ENCODE assay signal across 9 cellular contexts in the genomic region with DNA sequence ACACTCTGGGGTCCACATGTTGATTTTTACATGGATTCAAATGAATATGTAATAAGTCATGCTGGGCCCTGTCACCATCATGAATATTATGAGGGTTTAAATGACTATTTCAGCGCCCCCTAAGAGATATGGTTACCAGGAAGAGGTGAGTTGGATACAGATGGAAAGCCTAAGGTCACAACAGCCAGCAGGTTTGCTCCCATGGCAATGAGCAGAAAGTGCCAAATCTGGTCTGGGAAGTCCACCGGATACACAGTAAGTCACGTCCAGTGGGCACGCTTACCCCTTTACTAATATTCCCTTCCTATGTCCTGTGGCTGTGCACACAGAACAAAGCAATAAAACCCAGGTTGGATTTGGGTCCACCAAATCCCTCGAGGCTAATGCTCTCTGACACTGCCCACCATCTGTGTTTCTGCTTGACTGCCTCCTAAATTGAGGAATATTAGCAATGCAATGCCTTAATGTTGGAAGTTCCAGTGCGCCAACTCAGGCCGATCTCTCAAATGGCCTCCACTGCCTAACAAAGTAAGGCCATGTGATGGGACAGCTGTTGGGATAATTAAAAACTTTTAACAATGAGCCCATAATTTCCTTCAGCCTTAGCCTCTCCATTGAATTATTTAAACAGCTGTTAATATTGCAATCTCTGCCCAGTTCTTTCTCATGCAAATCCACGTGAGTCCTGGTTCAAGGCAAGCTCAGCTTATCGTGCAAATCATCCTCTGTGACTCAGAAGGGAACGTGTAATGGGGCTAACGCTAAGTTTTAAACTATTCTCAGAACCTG.
DNase-seq lines count a peak whose midpoint lies in the region; ATAC-seq and TF ChIP-seq lines count a peak whose summit lies in the region.
"Had no signal": no experiment of that assay in that cellular context is flagged by ENCODE, and none has a peak within 500 bp of the region (broad histone marks: within the 10 kb centered on the region; RNA-seq: fewer than 3 reads in every experiment).

No MANE protein-coding gene starts in this region.

- H3K4me1 ChIP-seq in gastrocnemius medialis: peaks cover 0 to 17% of the 10 kb centered on the region in 2 donors

- intact Hi-C loops in gastrocnemius medialis (cut with DNase I; ENCODE audit: low total_unique reads): no loop called here

- TF ChIP-seq CTCF in gastrocnemius medialis (IDR thresholded peaks at IDR 0.05 in 4 of 5, conservative IDR thresholded peaks at IDR 0.05 in 1 of 5) (no peak), WTC11 (IDR thresholded peaks at IDR 0.05) (no peak)

- no peak overlapping the region for H3K4me3 ChIP-seq in gastrocnemius medialis

- no peak for TF ChIP-seq POLR2A in gastrocnemius medialis (IDR thresholded peaks at IDR 0.05)

- no peaks in the 10 kb centered on the region for H3K27me3 ChIP-seq in gastrocnemius medialis

- POLR2A ChIA-PET in WTC11 (lab: Charles Lee): no interaction called here

- DNase-seq in GM03348 (ENCODE audit: low spot score) (peak; percentile 79), NCI-H524 (lab: John Stamatoyannopoulos, UW) (peak; percentile 93 to 98), gastrocnemius medialis (no peak), WTC11 (ENCODE audit: low spot score) (no peak), NOMO-1 treated with dmso at 0.1 percent for 144 hours (lab: John Stamatoyannopoulos, UW; ENCODE audit: unreplicated experiment) (no peak), HT-29 (ENCODE audit: low spot score) (no peak)
- DNase-seq: activated CD4-positive, alpha-beta T cell treated with anti-CD3 and anti-CD28 coated beads for 48 hours had no signal

- peaks cover 33% of the 10 kb centered on the region for H3K4me1 Mint-ChIP-seq in WTC11

- peaks cover 22% of the 10 kb centered on the region for H3K27me3 Mint-ChIP-seq in WTC11 (ENCODE audit: low read depth)

- H3K36me3 ChIP-seq in gastrocnemius medialis: no peaks in the 10 kb centered on the region

- peak overlapping the region in 3 of 4 donors; percentile 9 to 28 (median 24) for H3K27ac ChIP-seq in gastrocnemius medialis

- H3K9me3 ChIP-seq in gastrocnemius medialis: no peaks in the 10 kb centered on the region

- CTCF ChIA-PET in WTC11 (lab: Charles Lee): no interaction called here

- no peak overlapping the region for H3K4me3 Mint-ChIP-seq in WTC11

- in situ Hi-C loops in gastrocnemius medialis (cut with MboI; ENCODE audit: low sequenced_read_pairs in 4 of 4): no loop called here

- ATAC-seq in esophagus mucosa (peak; percentile 39), gastrocnemius medialis (peak; percentile 30 to 74), WTC11 (no peak)
- ATAC-seq: activated naive CD4-positive, alpha-beta T cell treated with anti-CD3 and anti-CD28 coated beads, Interleukin-2, amount 50 U/mL, for 72 hours had no signal

- H3K9me3 Mint-ChIP-seq in WTC11: no peaks in the 10 kb centered on the region

- H3K27ac Mint-ChIP-seq in WTC11: no peak overlapping the region

- no peaks in the 10 kb centered on the region for H3K36me3 Mint-ChIP-seq in WTC11

TF ChIP-seq in WTC11, 78 proteins besides CTCF, POLR2A, EP300 and RAD21:
- TF ChIP-seq, protein P1, sequence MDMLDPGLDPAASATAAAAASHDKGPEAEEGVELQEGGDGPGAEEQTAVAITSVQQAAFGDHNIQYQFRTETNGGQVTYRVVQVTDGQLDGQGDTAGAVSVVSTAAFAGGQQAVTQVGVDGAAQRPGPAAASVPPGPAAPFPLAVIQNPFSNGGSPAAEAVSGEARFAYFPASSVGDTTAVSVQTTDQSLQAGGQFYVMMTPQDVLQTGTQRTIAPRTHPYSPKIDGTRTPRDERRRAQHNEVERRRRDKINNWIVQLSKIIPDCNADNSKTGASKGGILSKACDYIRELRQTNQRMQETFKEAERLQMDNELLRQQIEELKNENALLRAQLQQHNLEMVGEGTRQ (CRISPR knock-in tag; IDR thresholded peaks at IDR 0.05): no peak
- TF ChIP-seq HMGA2 (CRISPR knock-in tag; IDR thresholded peaks at IDR 0.05) (no peak), ZNF396 (CRISPR knock-in tag; IDR thresholded peaks at IDR 0.05; ENCODE audit: borderline replicate concordance) (no peak), ETV6 (CRISPR knock-in tag; IDR thresholded peaks at IDR 0.05) (no peak), ZNF263 (CRISPR knock-in tag; IDR thresholded peaks at IDR 0.05; ENCODE audit: low read depth) (no peak), KAT7 (CRISPR knock-in tag; IDR thresholded peaks at IDR 0.05; ENCODE audit: borderline replicate concordance) (no peak), FOXP1 (CRISPR knock-in tag; IDR thresholded peaks at IDR 0.05; ENCODE audit: borderline replicate concordance) (no peak), GTF2I (CRISPR knock-in tag; conservative IDR thresholded peaks at IDR 0.05) (no peak), ZNF416 (CRISPR knock-in tag; IDR thresholded peaks at IDR 0.05) (no peak), ZNF219 (CRISPR knock-in tag; IDR thresholded peaks at IDR 0.05; ENCODE audit: borderline replicate concordance) (no peak)

Comparison
In these comparisons a context has a peak if more than half of its experiments do, and no peak if none do; other contexts are left out.
1. DNase-seq: peak in GM03348 (single experiment) and NCI-H524 (2 of 2); none in gastrocnemius medialis (0 of 2), WTC11 (single experiment), NOMO-1 treated with dmso at 0.1 percent for 144 hours (single experiment) and HT-29 (single experiment).